In genomic region chr16:84451010-84451676, GRCh38 we compare ENCODE assay signal across 6 cellular contexts. TPM values are rescaled to one million over a fixed set of nuclear protein-coding genes. Genes with fewer than 3 reads are reported as not detected.
DNase-seq lines count a peak whose midpoint lies in the region; ATAC-seq, FAIRE-seq and TF ChIP-seq lines count a peak whose summit lies in the region.
"Not testable (repeated sequence)": the region's sequence is repeated elsewhere in the genome, so short reads cannot be mapped to it uniquely, and the experiment has no call there.

No MANE protein-coding gene starts in this region.

- not testable (repeated sequence) for H3K4me2 ChIP-seq in K562 (ENCODE audit: insufficient read depth, low read length)

- not testable (repeated sequence) for FAIRE-seq in K562 (lab: Jason Lieb, UNC)

- H3K27me3 ChIP-seq in K562 (ENCODE audit: control insufficient read depth in 2 of 2, insufficient read depth in 2 of 2, low read length in 2 of 2) = peaks cover 58 to 81% of the 10 kb centered on the region in 2 experiments
- not testable (repeated sequence) for H3K27me3 ChIP-seq in spleen (replicated peaks in 1 of 7)

- not testable (repeated sequence) for TF ChIP-seq EP300 in K562 (IDR thresholded peaks at IDR 0.05; ENCODE audit: low read length)

- H3K79me2 ChIP-seq in K562 (ENCODE audit: control insufficient read depth, insufficient read depth, low read length) = not testable (repeated sequence)

- H3K27me3 Mint-ChIP-seq in natural killer cell treated with Interleukin-12 subunit alpha and Interleukin-12 subunit beta and Interleukin-15 and Interleukin-18, amount 100 ng/mL, for 72 hours = not testable (repeated sequence)

- H3K27ac ChIP-seq in VCaP = peak overlapping the region; percentile 76
- not testable (repeated sequence) for H3K27ac ChIP-seq in K562 (ENCODE audit: extremely low read depth, low read depth, low read length); spleen

- WGBS in K562 (ENCODE audit: insufficient coverage, low coverage, missing lambda C conversion rate) = 8% methylated on average over 9 of the region's 9 CpGs
- 78 to 86% (median 85%) methylated on average over 9 of the region's 9 CpGs for WGBS in spleen, 5 donors

- not testable (repeated sequence) for H3K9ac ChIP-seq in K562 (ENCODE audit: insufficient read depth in 1 of 2, low read depth in 2 of 2, low read length in 2 of 2)

- BruUV-seq in K562 (replicated peaks; lab: Mats Ljungman, UMichigan) = not testable (repeated sequence)

- CTCF ChIA-PET in K562 (lab: Yijun Ruan, JAX; ENCODE audit: low intra/inter-chr PET ratio) = not testable (repeated sequence)

- DNase-seq in activated CD8-positive, alpha-beta memory T cell treated with anti-CD3 and anti-CD28 coated beads, Interleukin-2, amount 50 U/mL, for 48 hours = peak; percentile 34
- DNase-seq in K562 (ENCODE audit: extremely low read depth in 1 of 4, low spot score in 3 of 4) = not testable (repeated sequence)
- DNase-seq in islet precursor cell (peak; percentile 43), spleen (peak; percentile 28)
- peak; percentile 29 for DNase-seq in natural killer cell treated with Interleukin-12 subunit alpha and Interleukin-12 subunit beta and Interleukin-15 and Interleukin-18, amount 100 ng/mL, for 72 hours (ENCODE audit: low spot score)

- POLR2A ChIA-PET in K562 (lab: Yijun Ruan, JAX) = interaction anchor here (0.8 to 1.2 kb wide), 2 partner anchors 30 to 271 kb away, joined by 3 read pairs; no protein-coding TSS in a partner anchor

- TF ChIP-seq RAD21 in K562 (CRISPR knock-in tag; conservative IDR thresholded peaks at IDR 0.05 in 1 of 2, IDR thresholded peaks at IDR 0.05 in 1 of 2) = not testable (repeated sequence)

- H3K9me3 Mint-ChIP-seq in natural killer cell treated with Interleukin-12 subunit alpha and Interleukin-12 subunit beta and Interleukin-15 and Interleukin-18, amount 100 ng/mL, for 72 hours = not testable (repeated sequence)

- not testable (repeated sequence) for H3K4me1 Mint-ChIP-seq in natural killer cell treated with Interleukin-12 subunit alpha and Interleukin-12 subunit beta and Interleukin-15 and Interleukin-18, amount 100 ng/mL, for 72 hours (ENCODE audit: low read depth in 2 of 2)

- H4K20me1 ChIP-seq in K562 (replicated peaks; ENCODE audit: control insufficient read depth, insufficient read depth, low read length) = not testable (repeated sequence)

- not testable (repeated sequence) for H3K4me1 ChIP-seq in K562 (replicated peaks in 1 of 2; ENCODE audit: control insufficient read depth in 2 of 2, insufficient read depth in 2 of 2, low read length in 2 of 2); spleen

- H3K36me3 Mint-ChIP-seq in natural killer cell treated with Interleukin-12 subunit alpha and Interleukin-12 subunit beta and Interleukin-15 and Interleukin-18, amount 100 ng/mL, for 72 hours = not testable (repeated sequence)

- in situ Hi-C loops in K562 (cut with MboI) = not testable (repeated sequence)

- ATAC-seq in K562; natural killer cell treated with Interleukin-12 subunit alpha and Interleukin-12 subunit beta and Interleukin-15 and Interleukin-18, amount 100 ng/mL, for 72 hours: not testable (repeated sequence)

- not testable (repeated sequence) for H3K4me3 ChIP-seq in K562, spleen

- not testable (repeated sequence) for TF ChIP-seq CTCF in VCaP (conservative IDR thresholded peaks at IDR 0.05); K562 (IDR thresholded peaks at IDR 0.05 in 2 of 3, conservative IDR thresholded peaks at IDR 0.05 in 1 of 3; ENCODE audit: insufficient read depth in 2 of 3, low read depth in 1 of 3, low read length in 3 of 3); spleen (IDR thresholded peaks at IDR 0.05 in 8 of 11, conservative IDR thresholded peaks at IDR 0.05 in 3 of 11)

- H3K4me3 Mint-ChIP-seq in natural killer cell treated with Interleukin-12 subunit alpha and Interleukin-12 subunit beta and Interleukin-15 and Interleukin-18, amount 100 ng/mL, for 72 hours = not testable (repeated sequence)

- H3K36me3 ChIP-seq in K562 (ENCODE audit: control insufficient read depth, insufficient read depth, low read length) = not testable (repeated sequence)
- peaks cover 0 to 23% (median 0%) of the 10 kb centered on the region in 6 donors for H3K36me3 ChIP-seq in spleen

- not testable (repeated sequence) for H3K9me1 ChIP-seq in K562 (ENCODE audit: control insufficient read depth, insufficient read depth, low read length)

- intact Hi-C loops in K562 (cut with micrococcal nuclease); spleen (cut with DNase I; ENCODE audit: low total_unique reads): not testable (repeated sequence)

- not testable (repeated sequence) for H3K27ac Mint-ChIP-seq in natural killer cell treated with Interleukin-12 subunit alpha and Interleukin-12 subunit beta and Interleukin-15 and Interleukin-18, amount 100 ng/mL, for 72 hours

- H2AFZ ChIP-seq in K562 (ENCODE audit: low read depth, low read length) = not testable (repeated sequence)

- not testable (repeated sequence) for TF ChIP-seq POLR2A in K562 (conservative IDR thresholded peaks at IDR 0.05); spleen (IDR thresholded peaks at IDR 0.05)

- H3K9me3 ChIP-seq in K562 (replicated peaks; ENCODE audit: control insufficient read depth, insufficient read depth, low read depth, low read length); spleen: not testable (repeated sequence)

TF ChIP-seq in K562, 482 proteins besides CTCF, POLR2A, EP300 and RAD21:
- TF ChIP-seq NRF1 (conservative IDR thresholded peaks at IDR 0.05 in 1 of 2, IDR thresholded peaks at IDR 0.05 in 1 of 2) (peak in 1 of 2 experiments; percentile 40; a peak in 1 of 4 replicates), ZFP36 (IDR thresholded peaks at IDR 0.05; ENCODE audit: low read depth, low read length, partially characterized antibody) (peak; percentile 45)

RNA-seq across cellular contexts. Expression of gene MEAK7, which starts 53.3 kb away (rescaled TPM):
- total RNA-seq in K562 (2011; cell fraction: chromatin; rRNA removed; ENCODE audit: low replicate concordance) = 28.0 and 31.3 TPM in 2 replicates
- total RNA-seq in K562 (2011; cell fraction: nucleolus; rRNA removed) = 15.3 and 17.1 TPM in 2 replicates
- 20.8 and 27.1 TPM in 2 replicates for total RNA-seq in K562 (2011; cell fraction: nucleoplasm; rRNA removed)
- total RNA-seq in K562 (2014; rRNA removed) = 6.1 and 7.8 TPM in 2 replicates
- 5.2 and 5.6 TPM in 2 replicates for total RNA-seq in K562 (2014; rRNA removed; fragmentation: Illumina TruSeq; extraction: Trizol)
- total RNA-seq in K562 (2015; rRNA removed; fragmentation: Illumina TruSeq; extraction: Trizol) = 6.5 and 6.6 TPM in 2 replicates
- total RNA-seq in K562 (2021) = 9.8 and 10.0 TPM in 2 replicates
- 13.2 and 14.5 TPM in 2 replicates for polyA plus RNA-seq in K562 (2011; rRNA removed)
- 10.5 and 17.4 TPM in 2 replicates for polyA plus RNA-seq in K562 (2011; cell fraction: cytosol; rRNA removed)
- polyA plus RNA-seq in K562 (2011; cell fraction: nucleus; rRNA removed) = 10.3 and 11.5 TPM in 2 replicates
- 7.7 and 9.3 TPM in 2 replicates for polyA plus RNA-seq in K562 (2012)
- polyA plus RNA-seq in K562 (2014; fragmentation: Illumina TruSeq; extraction: Trizol) = 8.7 and 8.8 TPM in 2 replicates
- polyA plus RNA-seq in K562 (2014; fragmentation: Nextera tagmentation; extraction: Ambion mirVana) = 1 to 10 TPM; 1.4 to 1.8 TPM
- polyA plus RNA-seq in K562 (2014; rRNA removed) = 6.2 and 6.3 TPM in 2 replicates
- 14.5 and 17.2 TPM in 2 replicates for polyA minus RNA-seq in K562 (2011; rRNA and poly(A)+ RNA removed)
- 9.0 and 11.2 TPM in 2 replicates for polyA minus RNA-seq in K562 (2011; cell fraction: cytosol; rRNA and poly(A)+ RNA removed)
- 7.8 and 14.0 TPM in 2 replicates for polyA minus RNA-seq in K562 (2011; cell fraction: nucleus; rRNA and poly(A)+ RNA removed)
- 10 to 100 TPM in 1 of 2 donors, 1 to 10 TPM in 1; 9.4 to 10.0 TPM for total RNA-seq in natural killer cell treated with Interleukin-12 subunit alpha and Interleukin-12 subunit beta and Interleukin-15 and Interleukin-18, amount 100 ng/mL, for 72 hours
- total RNA-seq in spleen = 10 to 100 TPM in 5 of 7 donors, 1 to 10 TPM in 2; 9.4 to 14.9 (median 11.1) TPM
- 1 to 10 TPM; 1.5 to 2.7 (median 1.5) TPM for polyA plus RNA-seq in spleen
